Comparison of ENCODE assay signal across 14 cellular contexts in genomic region chr3:129197341-129197740, GRCh38. TPM values are rescaled to one million over a fixed set of nuclear protein-coding genes. Genes with fewer than 3 reads are reported as not detected.
DNase-seq lines count a peak whose midpoint lies in the region; FAIRE-seq and TF ChIP-seq lines count a peak whose summit lies in the region.
"Had no signal": no experiment of that assay in that cellular context is flagged by ENCODE, and none has a peak within 500 bp of the region (broad histone marks: within the 10 kb centered on the region; RNA-seq: fewer than 3 reads in every experiment).

No MANE protein-coding gene starts in this region.

- H3K9me3 Mint-ChIP-seq in astrocyte (ENCODE audit: unreplicated experiment), result no peaks in the 10 kb centered on the region

- FAIRE-seq in astrocyte (lab: Jason Lieb, UNC), result no peak

- no peaks in the 10 kb centered on the region for H3K9me3 ChIP-seq in MM.1S (replicated peaks; ENCODE audit: insufficient read depth, low read length)
- H3K9me3 ChIP-seq in astrocyte (ENCODE audit: insufficient read depth, low read depth, low read length), result no peaks in the 10 kb centered on the region
- H3K9me3 ChIP-seq: Caco-2 had no signal

- H3K4me3 Mint-ChIP-seq in astrocyte (ENCODE audit: unreplicated experiment), result no peak overlapping the region

- peaks cover 22% of the 10 kb centered on the region for H3K4me1 Mint-ChIP-seq in astrocyte (ENCODE audit: low read depth, unreplicated experiment)

- peak overlapping the region; percentile 92 for H3K27ac Mint-ChIP-seq in astrocyte (ENCODE audit: unreplicated experiment)

- H3F3A ChIP-seq in MM.1S (ENCODE audit: insufficient read depth, low read length), result peaks cover 10% of the 10 kb centered on the region

- H3K27me3 ChIP-seq in MM.1S (replicated peaks; ENCODE audit: insufficient read depth, low read length), result no peaks in the 10 kb centered on the region
- no peaks in the 10 kb centered on the region for H3K27me3 ChIP-seq in astrocyte (ENCODE audit: insufficient read depth, low read length)
- H3K27me3 ChIP-seq in layer of hippocampus (ENCODE audit: control insufficient read depth, insufficient read depth, low read length), result no peaks in the 10 kb centered on the region

- no peaks in the 10 kb centered on the region for H3K79me2 ChIP-seq in MM.1S (ENCODE audit: low read length)
- no peaks in the 10 kb centered on the region for H3K79me2 ChIP-seq in astrocyte (ENCODE audit: insufficient read depth, low read length)

- H3K9ac ChIP-seq in MM.1S (ENCODE audit: low read length), result no peak overlapping the region
- no peak overlapping the region for H3K9ac ChIP-seq in astrocyte (ENCODE audit: low read length)

- no peaks in the 10 kb centered on the region for H3K9me2 ChIP-seq in MM.1S (replicated peaks; ENCODE audit: insufficient read depth, low read length)

- H3K4me1 ChIP-seq in MM.1S (ENCODE audit: low read length) (peaks cover 26% of the 10 kb centered on the region), astrocyte (ENCODE audit: insufficient read depth, low read length) (peaks cover 11% of the 10 kb centered on the region)
- H3K4me1 ChIP-seq: Caco-2 had no signal

- DNase-seq in MM.1S (no peak), astrocyte (ENCODE audit: low read depth) (no peak), substantia nigra (lab: John Stamatoyannopoulos, UW) (peak in 1 of 49 donors; percentile 3), activated T-cell treated with anti-CD3 and anti-CD28 coated beads for 4 hours (no peak), NOMO-1 treated with DMSO at 0.1 percent for 48 hours (lab: John Stamatoyannopoulos, UW; ENCODE audit: unreplicated experiment) (no peak), LoVo (ENCODE audit: low spot score) (no peak)
- DNase-seq: activated naive CD4-positive, alpha-beta T cell treated with anti-CD3 and anti-CD28 coated beads, Interleukin-2, amount 50 U/mL, for 16 hours; Caco-2; mesendoderm; NCI-H187 treated with DMSO at 0.1 percent for 48 hours; stimulated activated CD4-positive, alpha-beta T cell treated with anti-CD3 and anti-CD28 coated beads, Interleukin-4, amount 100 ng/mL, for 24 hours; stimulated activated naive CD4-positive, alpha-beta T cell treated with Interleukin-2 at 50 U/mL for 16 hours; T1000 had no signal

- H3K36me3 Mint-ChIP-seq in astrocyte (ENCODE audit: low read depth, unreplicated experiment), result no peaks in the 10 kb centered on the region

- H3K4me2 ChIP-seq in MM.1S (ENCODE audit: low read depth, low read length), result peak overlapping the region; percentile 15; the same call in 1 of the 2 replicates
- H3K4me2 ChIP-seq in astrocyte (ENCODE audit: low read length), result no peak overlapping the region

- H3K27ac ChIP-seq in MM.1S (ENCODE audit: low read length) (no peak overlapping the region), astrocyte (ENCODE audit: low read depth, low read length) (no peak overlapping the region), layer of hippocampus (ENCODE audit: low read depth, low read length) (peak overlapping the region; percentile 71), substantia nigra (ENCODE audit: low read depth, low read length, poor library complexity, severe bottlenecking) (peak overlapping the region; percentile 88)

- H3K4me3 ChIP-seq in MM.1S (ENCODE audit: low read length) (no peak overlapping the region), astrocyte (ENCODE audit: insufficient read depth, low read depth, low read length) (no peak overlapping the region)

- H2AFZ ChIP-seq in MM.1S (ENCODE audit: low read length) (no peak overlapping the region), astrocyte (ENCODE audit: low read depth, low read length) (no peak overlapping the region)

- H3K36me3 ChIP-seq in MM.1S (replicated peaks; ENCODE audit: insufficient read depth, low read length), result no peaks in the 10 kb centered on the region
- no peaks in the 10 kb centered on the region for H3K36me3 ChIP-seq in astrocyte (ENCODE audit: insufficient read depth, low read length)

- TF ChIP-seq CTCF in MM.1S (IDR thresholded peaks at IDR 0.05; ENCODE audit: low read length) (no peak), astrocyte (IDR thresholded peaks at IDR 0.05; ENCODE audit: insufficient read depth, low read depth, low read length) (no peak)

- H4K20me1 ChIP-seq in MM.1S (ENCODE audit: insufficient read depth, low read length) (no peaks in the 10 kb centered on the region), astrocyte (ENCODE audit: insufficient read depth, low read length) (no peaks in the 10 kb centered on the region)

- no peaks in the 10 kb centered on the region for H3K27me3 Mint-ChIP-seq in astrocyte (ENCODE audit: low read depth, unreplicated experiment)

RNA-seq across cellular contexts. Expression of gene CNBP, which starts 13.6 kb away (rescaled TPM):
- total RNA-seq in astrocyte, result 206 and 227 TPM in 2 replicates

RNA-seq across cellular contexts. Expression of gene ISY1, which starts 36.5 kb away (rescaled TPM):
- 26.6 and 29.7 TPM in 2 replicates for total RNA-seq in astrocyte

RNA-seq across cellular contexts. Expression of gene COPG1, which starts 52.1 kb away (rescaled TPM):
- 267 and 275 TPM in 2 replicates for total RNA-seq in astrocyte

Comparison
In these comparisons a context has a peak if more than half of its experiments do, and no peak if none do; other contexts are left out.
1. H3K27ac ChIP-seq: peak in layer of hippocampus (single experiment) and substantia nigra (single experiment); none in MM.1S (single experiment) and astrocyte (single experiment).